1 cellular context compared by ENCODE assay signal in the genomic region with DNA sequence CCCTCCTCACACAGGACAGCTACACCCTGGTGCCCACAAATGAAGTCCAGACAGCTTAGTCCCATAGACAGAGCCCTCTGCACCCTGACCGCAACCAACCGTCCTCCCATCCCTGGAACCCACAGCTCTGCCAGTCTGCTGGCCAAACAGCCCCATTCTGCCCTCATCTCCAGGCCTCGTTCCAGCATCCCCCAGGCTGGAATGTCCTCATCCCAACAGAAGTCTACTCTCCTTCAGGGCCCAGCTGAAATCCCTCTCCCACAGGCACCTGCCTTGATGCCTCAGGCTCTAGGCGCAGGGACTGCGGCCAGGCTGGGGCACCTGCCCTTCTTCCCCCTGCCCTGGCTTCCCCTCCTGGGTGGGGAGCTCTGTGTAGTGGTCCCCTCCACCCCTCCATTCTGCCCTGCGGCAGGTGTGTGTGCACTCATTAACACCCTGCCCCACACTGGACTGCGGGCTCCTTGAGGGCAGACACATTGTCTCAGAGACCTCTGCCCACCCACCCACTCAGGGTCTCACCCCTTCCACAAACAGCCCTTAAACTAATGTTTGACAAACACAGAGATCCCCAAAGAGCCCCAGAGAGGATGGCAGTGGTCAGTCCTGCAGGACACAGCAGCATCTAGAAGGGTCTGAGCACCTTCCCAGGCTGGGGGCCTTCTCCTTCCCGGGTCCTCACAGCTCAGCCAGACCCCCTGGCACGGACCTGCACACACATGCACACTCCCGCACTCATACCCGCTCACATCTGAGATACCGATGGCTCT.
A peak's percentile ranks its signal among the peaks of the same experiment; 100 is the strongest.
TF ChIP-seq lines count a peak whose summit lies in the region.

No MANE protein-coding gene starts in this region.

TF ChIP-seq in HepG2, 621 proteins besides CTCF, POLR2A, EP300 and RAD21:
- no peak for TF ChIP-seq ZNF234 (CRISPR knock-in tag; conservative IDR thresholded peaks at IDR 0.05)
- TF ChIP-seq PATZ1 (CRISPR knock-in tag; IDR thresholded peaks at IDR 0.05): 0 out of 2 replicates have a peak, but pooled peaks have one; percentile 4
- no peak for TF ChIP-seq SRY (CRISPR knock-in tag; IDR thresholded peaks at IDR 0.05)
- TF ChIP-seq EZH2 (conservative IDR thresholded peaks at IDR 0.05; ENCODE audit: low read depth, low read length): peak; percentile 67; the same call in 1 of the 2 replicates
TF ChIP-seq in HepG2: peak in this region for 2.
